1 cellular context compared by ENCODE assay signal in genomic region chr16:57447142-57447962, GRCh38.
TF ChIP-seq lines count a peak whose summit lies in the region.

CIAPIN1 (minus strand) TSS chr16:57447385; CDS start chr16:57440928, 6,457 bp downstream.
COQ9 (plus strand) TSS chr16:57447479; CDS start chr16:57447506, 27 bp downstream.

TF ChIP-seq in H1, 55 proteins besides CTCF, POLR2A, EP300 and RAD21 (continued from another document):
- TF ChIP-seq BCL11A (IDR thresholded peaks at IDR 0.05; ENCODE audit: low read depth in 2 of 2, low read length in 2 of 2) (no peak), SP1 (IDR thresholded peaks at IDR 0.05; ENCODE audit: low read depth, low read length) (peak; percentile 21; the same call in 1 of the 2 replicates), MAX (IDR thresholded peaks at IDR 0.05) (peak; percentile 79), CHD7 (IDR thresholded peaks at IDR 0.05; ENCODE audit: insufficient replicate concordance, low read length) (no peak), NRF1 (IDR thresholded peaks at IDR 0.05; ENCODE audit: low read depth, low read length) (no peak), KDM4A (IDR thresholded peaks at IDR 0.05; ENCODE audit: low read depth, low read length, severe bottlenecking) (peak; percentile 99), CREB1 (IDR thresholded peaks at IDR 0.05) (peak; percentile 94), PHF8 (conservative IDR thresholded peaks at IDR 0.05; ENCODE audit: low read depth, low read length) (peak; percentile 91; the same call in 1 of the 2 replicates), BACH1 (IDR thresholded peaks at IDR 0.05; ENCODE audit: low read length) (peak; percentile 76; the same call in 1 of the 2 replicates), SAP30 (IDR thresholded peaks at IDR 0.05; ENCODE audit: insufficient read depth, insufficient replicate concordance, low read length) (no peak), JUN (IDR thresholded peaks at IDR 0.05; ENCODE audit: low read depth, low read length) (no peak), CHD2 (IDR thresholded peaks at IDR 0.05; ENCODE audit: low read length) (peak; percentile 99), SUZ12 (IDR thresholded peaks at IDR 0.05; ENCODE audit: low read length) (no peak), HDAC6 (IDR thresholded peaks at IDR 0.05; ENCODE audit: low read depth, low read length) (no peak), TAF7 (optimal IDR thresholded peaks at IDR 0.05; ENCODE audit: borderline replicate concordance, low read depth, low read length) (peak; percentile 96), SIN3A (conservative IDR thresholded peaks at IDR 0.05 in 1 of 2, IDR thresholded peaks at IDR 0.05 in 1 of 2; ENCODE audit: low read depth in 1 of 2, low read length in 2 of 2) (peak; percentile 66 to 78; a peak in 1 of 4 replicates), HDAC2 (IDR thresholded peaks at IDR 0.05; ENCODE audit: borderline replicate concordance in 1 of 2, low read depth in 2 of 2, low read length in 2 of 2) (peak in 1 of 2 experiments; percentile 84; a peak in 2 of 4 replicates), YY1 (IDR thresholded peaks at IDR 0.05; ENCODE audit: low read depth, low read length) (peak; percentile 99), GTF2F1 (IDR thresholded peaks at IDR 0.05; ENCODE audit: borderline replicate concordance, low read depth, low read length) (peak; percentile 55; the same call in 1 of the 2 replicates), RXRA (IDR thresholded peaks at IDR 0.05; ENCODE audit: insufficient read depth, low read depth, low read length) (no peak), GABPA (IDR thresholded peaks at IDR 0.05; ENCODE audit: borderline replicate concordance, insufficient read depth, low read length) (0 out of 2 replicates have a peak, but pooled peaks have one; percentile 31), CHD1 (IDR thresholded peaks at IDR 0.05; ENCODE audit: low read depth, low read length) (no peak), CBX8 (IDR thresholded peaks at IDR 0.05; ENCODE audit: borderline replicate concordance, low read depth, low read length) (no peak), POLR2AphosphoS5 (IDR thresholded peaks at IDR 0.05; ENCODE audit: low read depth, low read length) (peak; percentile 61; the same call in 1 of the 2 replicates), TAF1 (IDR thresholded peaks at IDR 0.05; ENCODE audit: low read depth, low read length) (peak; percentile 99), CEBPB (IDR thresholded peaks at IDR 0.05; ENCODE audit: low read depth, low read length) (no peak), KDM5A (IDR thresholded peaks at IDR 0.05; ENCODE audit: low read length) (peak; percentile 63; the same call in 1 of the 2 replicates), BRCA1 (IDR thresholded peaks at IDR 0.05; ENCODE audit: low read depth, low read length) (peak; percentile 97)
- TF ChIP-seq, protein P1, sequence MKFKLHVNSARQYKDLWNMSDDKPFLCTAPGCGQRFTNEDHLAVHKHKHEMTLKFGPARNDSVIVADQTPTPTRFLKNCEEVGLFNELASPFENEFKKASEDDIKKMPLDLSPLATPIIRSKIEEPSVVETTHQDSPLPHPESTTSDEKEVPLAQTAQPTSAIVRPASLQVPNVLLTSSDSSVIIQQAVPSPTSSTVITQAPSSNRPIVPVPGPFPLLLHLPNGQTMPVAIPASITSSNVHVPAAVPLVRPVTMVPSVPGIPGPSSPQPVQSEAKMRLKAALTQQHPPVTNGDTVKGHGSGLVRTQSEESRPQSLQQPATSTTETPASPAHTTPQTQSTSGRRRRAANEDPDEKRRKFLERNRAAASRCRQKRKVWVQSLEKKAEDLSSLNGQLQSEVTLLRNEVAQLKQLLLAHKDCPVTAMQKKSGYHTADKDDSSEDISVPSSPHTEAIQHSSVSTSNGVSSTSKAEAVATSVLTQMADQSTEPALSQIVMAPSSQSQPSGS (IDR thresholded peaks at IDR 0.05; ENCODE audit: low read length): 0 out of 2 replicates have a peak, but pooled peaks have one; percentile 4
TF ChIP-seq in H1: peak in this region for 21.
